ENCODE assay signal across 19 cellular contexts in genomic region chr7:4297165-4297842, GRCh38.
DNase-seq lines count a peak whose midpoint lies in the region; FAIRE-seq and TF ChIP-seq lines count a peak whose summit lies in the region.
"Had no signal": no experiment of that assay in that cellular context is flagged by ENCODE, and none has a peak within 500 bp of the region (broad histone marks: within the 10 kb centered on the region; RNA-seq: fewer than 3 reads in every experiment).

No MANE protein-coding gene starts in this region.

- TF ChIP-seq POLR2A in spleen (IDR thresholded peaks at IDR 0.05), result no peak

- H3K27ac ChIP-seq in kidney (ENCODE audit: low read depth in 2 of 2, low read length in 2 of 2) (no peak overlapping the region), spleen (no peak overlapping the region)
- H3K27ac ChIP-seq: GM23248 had no signal

- H3K27me3 ChIP-seq in spleen (replicated peaks in 1 of 7), result peaks cover 0 to 6% (median 0%) of the 10 kb centered on the region in 7 donors

- no peaks in the 10 kb centered on the region for H3K4me1 Mint-ChIP-seq in chondrocyte (ENCODE audit: low read depth)
- H3K4me1 Mint-ChIP-seq: CD4-positive, alpha-beta memory T cell had no signal

- H3K27ac Mint-ChIP-seq in chondrocyte (ENCODE audit: unreplicated experiment), result no peak overlapping the region
- H3K27ac Mint-ChIP-seq: CD4-positive, alpha-beta memory T cell had no signal

- intact Hi-C loops in kidney (cut with DNase I) (no loop called here), spleen (cut with DNase I; ENCODE audit: low total_unique reads) (no loop called here)

- no peaks in the 10 kb centered on the region for H3K4me1 ChIP-seq in kidney (ENCODE audit: control insufficient read depth in 1 of 2, insufficient read depth in 1 of 2, low read depth in 1 of 2, low read length in 2 of 2)
- no peaks in the 10 kb centered on the region for H3K4me1 ChIP-seq in spleen

- H3K27me3 Mint-ChIP-seq in chondrocyte (ENCODE audit: low read depth), result no peaks in the 10 kb centered on the region

- H3K9me3 ChIP-seq in kidney (ENCODE audit: control insufficient read depth in 1 of 2, low read length in 2 of 2) (peaks cover 0 to 23% of the 10 kb centered on the region in 2 donors), spleen (peaks cover 0 to 62% (median 29%) of the 10 kb centered on the region in 8 donors)

- FAIRE-seq in kidney (lab: Jason Lieb, UNC), result no peak
- FAIRE-seq: G401.6, GM12892, GM19239, H1 had no signal

- H3K4me3 ChIP-seq in kidney (ENCODE audit: low read length in 2 of 2) (no peak overlapping the region), spleen (no peak overlapping the region)
- H3K4me3 ChIP-seq: GM23248 had no signal

- TF ChIP-seq CTCF in chondrocyte (IDR thresholded peaks at IDR 0.05) (no peak), kidney (IDR thresholded peaks at IDR 0.05; ENCODE audit: borderline replicate concordance, extremely low read depth, insufficient read depth) (no peak), spleen (IDR thresholded peaks at IDR 0.05 in 8 of 11, conservative IDR thresholded peaks at IDR 0.05 in 3 of 11) (no peak)

- H3K9ac ChIP-seq in kidney (ENCODE audit: low read length in 2 of 2), result no peak overlapping the region
- H3K9ac ChIP-seq: GM23248 had no signal

- no peaks in the 10 kb centered on the region for H3K36me3 ChIP-seq in kidney (ENCODE audit: control insufficient read depth in 1 of 2, insufficient read depth in 2 of 2, low read length in 2 of 2)
- no peaks in the 10 kb centered on the region for H3K36me3 ChIP-seq in spleen

- H3K4me3 Mint-ChIP-seq in chondrocyte (ENCODE audit: unreplicated experiment), result no peak overlapping the region
- H3K4me3 Mint-ChIP-seq: CD4-positive, alpha-beta memory T cell had no signal

- peak; percentile 26 for DNase-seq in chondrocyte (ENCODE audit: low spot score)
- peak; percentile 11 for DNase-seq in kidney
- peak; percentile 21 for DNase-seq in spleen
- DNase-seq in kidney glomerular epithelial cell (lab: John Stamatoyannopoulos, UW), result no peak
- no peak for DNase-seq in islet precursor cell
- no peak for DNase-seq in superior temporal gyrus (ENCODE audit: extremely low spot score)
- DNase-seq: C1 segment of cervical spinal cord; Calu3; CD4-positive, alpha-beta memory T cell; COR-L47; DMS53; DMS79 treated with DMSO at 0.1 percent for 48 hours; GM23248; H7; HCEC 1CT had no signal

- WGBS in spleen, 5 donors, result 79 to 88% (median 84%) methylated on average over 11 of the region's 11 CpGs

- peaks cover 11% of the 10 kb centered on the region for H3K9me3 Mint-ChIP-seq in chondrocyte (ENCODE audit: low read depth)

- H3K36me3 Mint-ChIP-seq in chondrocyte (ENCODE audit: low read depth), result no peaks in the 10 kb centered on the region
- H3K36me3 Mint-ChIP-seq: CD4-positive, alpha-beta memory T cell had no signal

Comparison
In these comparisons a context has a peak if more than half of its experiments do, and no peak if none do; other contexts are left out.
1. DNase-seq: peak in chondrocyte (single experiment), kidney (single experiment) and spleen (single experiment); none in kidney glomerular epithelial cell (single experiment), islet precursor cell (single experiment) and superior temporal gyrus (single experiment).